ENCODE assay signal across 19 cellular contexts in genomic region chr16:49630783-49631182, GRCh38.
DNase-seq lines count a peak whose midpoint lies in the region; ATAC-seq and TF ChIP-seq lines count a peak whose summit lies in the region.
"Had no signal": no experiment of that assay in that cellular context is flagged by ENCODE, and none has a peak within 500 bp of the region (broad histone marks: within the 10 kb centered on the region; RNA-seq: fewer than 3 reads in every experiment).

No MANE protein-coding gene starts in this region.

- no peak overlapping the region for H3K4me3 ChIP-seq in BLaER1 treated with 17β-estradiol and CSF1 and Interleukin-3, amounts not matched to agents 10 nM and 100 nM
- H3K4me3 ChIP-seq in Loucy (ENCODE audit: low read length, poor library complexity, severe bottlenecking) (no peak overlapping the region), hepatocyte (no peak overlapping the region), osteoblast (ENCODE audit: insufficient read depth, low read length) (no peak overlapping the region)
- H3K4me3 ChIP-seq: A549 had no signal

- H4K20me1 ChIP-seq in BLaER1 treated with 17β-estradiol and CSF1 and Interleukin-3, amounts not matched to agents 10 nM and 100 nM, result no peaks in the 10 kb centered on the region
- H4K20me1 ChIP-seq in Loucy (ENCODE audit: insufficient read depth, low read length, poor library complexity, severe bottlenecking), result no peaks in the 10 kb centered on the region
- H4K20me1 ChIP-seq in hepatocyte (ENCODE audit: insufficient read depth, poor library complexity, severe bottlenecking), result no peaks in the 10 kb centered on the region
- H4K20me1 ChIP-seq in osteoblast (ENCODE audit: insufficient read depth, low read length), result no peaks in the 10 kb centered on the region

- H3K27ac ChIP-seq in BLaER1 treated with 17β-estradiol and CSF1 and Interleukin-3, amounts not matched to agents 10 nM and 100 nM, result peak overlapping the region in 3 of 11 experiments; percentile 58 to 65 (median 64); a peak in 3 of 22 replicates
- peak overlapping the region; percentile 48 for H3K27ac ChIP-seq in hepatocyte
- H3K27ac ChIP-seq in osteoblast (ENCODE audit: low read depth, low read length), result peak overlapping the region; percentile 76
- H3K27ac ChIP-seq: A549 had no signal

- no peak for DNase-seq in hepatocyte (ENCODE audit: low spot score)
- no peak for DNase-seq in osteoblast (ENCODE audit: insufficient read length, low spot score, missing footprints)
- no peak for DNase-seq in stimulated activated CD4-positive, alpha-beta T cell treated with anti-CD3 and anti-CD28 coated beads, Interleukin-2, amount 100 ng/mL, for 48 hours
- DNase-seq in effector CD4-positive, alpha-beta T cell, result no peak
- DNase-seq: CD8-positive, alpha-beta memory T cell; H7; Karpas-422; MM.1S; NCI-H1092; NCI-H1436 treated with DMSO at 0.1 percent for 48 hours; NCI-H2029; NCI-H345; NCI-H524 treated with DMSO at 0.1 percent for 48 hours; RPMI8226; SIG-M5 had no signal

- peak overlapping the region in 2 of 11 experiments; percentile 49 to 63; a peak in 2 of 22 replicates for H3K9ac ChIP-seq in BLaER1 treated with 17β-estradiol and CSF1 and Interleukin-3, amounts not matched to agents 10 nM and 100 nM
- peak overlapping the region; percentile 61 for H3K9ac ChIP-seq in Loucy (ENCODE audit: low read depth, low read length, poor library complexity, severe bottlenecking)

- no peak for TF ChIP-seq CTCF in Loucy (conservative IDR thresholded peaks at IDR 0.05; ENCODE audit: low read length)
- TF ChIP-seq CTCF in hepatocyte (IDR thresholded peaks at IDR 0.05; ENCODE audit: poor library complexity), result no peak
- TF ChIP-seq CTCF in osteoblast (IDR thresholded peaks at IDR 0.05; ENCODE audit: extremely low read depth, low read depth, low read length), result no peak

- ATAC-seq in SK-N-SH treated with all-trans-retinoic acid at 6 μM for 48 hours, result no peak

- H2AFZ ChIP-seq in Loucy (ENCODE audit: low read length) (0 out of 2 replicates have a peak overlapping the region, but pooled peaks have one; percentile 14), hepatocyte (no peak overlapping the region), osteoblast (ENCODE audit: low read length) (no peak overlapping the region)

- peaks cover 20 to 32% (median 26%) of the 10 kb centered on the region in 11 experiments for H3K9me3 ChIP-seq in BLaER1 treated with 17β-estradiol and CSF1 and Interleukin-3, amounts not matched to agents 10 nM and 100 nM (replicated peaks in 1 of 11)
- H3K9me3 ChIP-seq in Loucy (ENCODE audit: insufficient read depth, low read depth, low read length) (peaks cover 5% of the 10 kb centered on the region; the same call in 1 of the 2 replicates), hepatocyte (ENCODE audit: low read depth) (no peaks in the 10 kb centered on the region), osteoblast (ENCODE audit: low read depth, low read length) (peaks cover 3% of the 10 kb centered on the region)
- H3K9me3 ChIP-seq: A549 had no signal

- H3F3A ChIP-seq in Loucy (ENCODE audit: low read depth), result no peaks in the 10 kb centered on the region

- H3K36me3 ChIP-seq in BLaER1 treated with 17β-estradiol and CSF1 and Interleukin-3, amounts not matched to agents 10 nM and 100 nM, result peaks cover 5 to 37% (median 31%) of the 10 kb centered on the region in 11 experiments; a peak in 19 of 22 replicates
- H3K36me3 ChIP-seq in Loucy (ENCODE audit: insufficient read depth, low read length) (no peaks in the 10 kb centered on the region), hepatocyte (replicated peaks; ENCODE audit: insufficient read depth, low read depth) (no peaks in the 10 kb centered on the region), osteoblast (ENCODE audit: insufficient read depth, low read length) (no peaks in the 10 kb centered on the region)

- H3K4me1 ChIP-seq in BLaER1 treated with 17β-estradiol and CSF1 and Interleukin-3, amounts not matched to agents 10 nM and 100 nM, result peaks cover 0 to 59% (median 54%) of the 10 kb centered on the region in 10 experiments; a peak in 18 of 20 replicates
- H3K4me1 ChIP-seq in Loucy (ENCODE audit: insufficient read depth, low read length, poor library complexity, severe bottlenecking), result peaks cover 48% of the 10 kb centered on the region
- H3K4me1 ChIP-seq in hepatocyte (ENCODE audit: insufficient read depth), result peaks cover 7% of the 10 kb centered on the region
- peaks cover 20% of the 10 kb centered on the region for H3K4me1 ChIP-seq in osteoblast (ENCODE audit: insufficient read depth, low read length)
- H3K4me1 ChIP-seq: A549 had no signal

- WGBS in hepatocyte (ENCODE audit: low lambda C conversion rate, missing lambda C conversion rate), result 95% methylated on average over 4 of the region's 4 CpGs

- H3K79me2 ChIP-seq in Loucy (ENCODE audit: insufficient read depth, low read length) (no peaks in the 10 kb centered on the region), hepatocyte (peaks cover 3% of the 10 kb centered on the region), osteoblast (ENCODE audit: insufficient read depth, low read length) (no peaks in the 10 kb centered on the region)

- peak overlapping the region in 8 of 11 experiments; percentile 64 to 97 (median 92); a peak in 15 of 22 replicates for H3K4me2 ChIP-seq in BLaER1 treated with 17β-estradiol and CSF1 and Interleukin-3, amounts not matched to agents 10 nM and 100 nM
- H3K4me2 ChIP-seq in Loucy (ENCODE audit: low read depth, low read length, poor library complexity, severe bottlenecking) (peak overlapping the region; percentile 22), hepatocyte (no peak overlapping the region), osteoblast (ENCODE audit: insufficient read depth, low read length) (no peak overlapping the region)
- H3K4me2 ChIP-seq: A549 had no signal

- H3K9me2 ChIP-seq in Loucy (replicated peaks; ENCODE audit: low read depth, low read length) (no peaks in the 10 kb centered on the region), hepatocyte (replicated peaks; ENCODE audit: insufficient read depth) (no peaks in the 10 kb centered on the region)

- H3K27me3 ChIP-seq in BLaER1 treated with 17β-estradiol and CSF1 and Interleukin-3, amounts not matched to agents 10 nM and 100 nM, result no peaks in the 10 kb centered on the region
- H3K27me3 ChIP-seq in Loucy (ENCODE audit: insufficient read depth, low read length, poor library complexity, severe bottlenecking) (no peaks in the 10 kb centered on the region), hepatocyte (no peaks in the 10 kb centered on the region), osteoblast (ENCODE audit: insufficient read depth, low read length) (no peaks in the 10 kb centered on the region)

TF ChIP-seq in SK-N-SH treated with all-trans-retinoic acid at 6 μM for 48 hours, 23 proteins besides CTCF, POLR2A, EP300 and RAD21 (continues in another document):
- TF ChIP-seq ZNF70 (CRISPR knock-in tag; IDR thresholded peaks at IDR 0.05) (no peak), CSDC2 (CRISPR knock-in tag; IDR thresholded peaks at IDR 0.05) (no peak), BACH2 (CRISPR knock-in tag; IDR thresholded peaks at IDR 0.05; ENCODE audit: borderline replicate concordance) (no peak), ZFP30 (CRISPR knock-in tag; IDR thresholded peaks at IDR 0.05) (no peak), ZNF565 (CRISPR knock-in tag; conservative IDR thresholded peaks at IDR 0.05; ENCODE audit: low read depth) (no peak), GLIS3 (CRISPR knock-in tag; IDR thresholded peaks at IDR 0.05) (no peak), OSR1 (CRISPR knock-in tag; IDR thresholded peaks at IDR 0.05) (no peak), ZNF8 (CRISPR knock-in tag; IDR thresholded peaks at IDR 0.05) (no peak), RARB (CRISPR knock-in tag; IDR thresholded peaks at IDR 0.05) (no peak), CSRNP3 (CRISPR knock-in tag; IDR thresholded peaks at IDR 0.05) (no peak), ISL1 (CRISPR knock-in tag; IDR thresholded peaks at IDR 0.05) (no peak), TCF4 (CRISPR knock-in tag; IDR thresholded peaks at IDR 0.05; ENCODE audit: borderline replicate concordance) (no peak), ARNTL (CRISPR knock-in tag; IDR thresholded peaks at IDR 0.05; ENCODE audit: borderline replicate concordance, low read depth) (no peak), SNAI2 (CRISPR knock-in tag; IDR thresholded peaks at IDR 0.05) (no peak)
- TF ChIP-seq, protein P1, sequence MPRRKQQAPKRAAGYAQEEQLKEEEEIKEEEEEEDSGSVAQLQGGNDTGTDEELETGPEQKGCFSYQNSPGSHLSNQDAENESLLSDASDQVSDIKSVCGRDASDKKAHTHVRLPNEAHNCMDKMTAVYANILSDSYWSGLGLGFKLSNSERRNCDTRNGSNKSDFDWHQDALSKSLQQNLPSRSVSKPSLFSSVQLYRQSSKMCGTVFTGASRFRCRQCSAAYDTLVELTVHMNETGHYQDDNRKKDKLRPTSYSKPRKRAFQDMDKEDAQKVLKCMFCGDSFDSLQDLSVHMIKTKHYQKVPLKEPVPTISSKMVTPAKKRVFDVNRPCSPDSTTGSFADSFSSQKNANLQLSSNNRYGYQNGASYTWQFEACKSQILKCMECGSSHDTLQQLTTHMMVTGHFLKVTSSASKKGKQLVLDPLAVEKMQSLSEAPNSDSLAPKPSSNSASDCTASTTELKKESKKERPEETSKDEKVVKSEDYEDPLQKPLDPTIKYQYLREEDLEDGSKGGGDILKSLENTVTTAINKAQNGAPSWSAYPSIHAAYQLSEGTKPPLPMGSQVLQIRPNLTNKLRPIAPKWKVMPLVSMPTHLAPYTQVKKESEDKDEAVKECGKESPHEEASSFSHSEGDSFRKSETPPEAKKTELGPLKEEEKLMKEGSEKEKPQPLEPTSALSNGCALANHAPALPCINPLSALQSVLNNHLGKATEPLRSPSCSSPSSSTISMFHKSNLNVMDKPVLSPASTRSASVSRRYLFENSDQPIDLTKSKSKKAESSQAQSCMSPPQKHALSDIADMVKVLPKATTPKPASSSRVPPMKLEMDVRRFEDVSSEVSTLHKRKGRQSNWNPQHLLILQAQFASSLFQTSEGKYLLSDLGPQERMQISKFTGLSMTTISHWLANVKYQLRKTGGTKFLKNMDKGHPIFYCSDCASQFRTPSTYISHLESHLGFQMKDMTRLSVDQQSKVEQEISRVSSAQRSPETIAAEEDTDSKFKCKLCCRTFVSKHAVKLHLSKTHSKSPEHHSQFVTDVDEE (CRISPR knock-in tag; IDR thresholded peaks at IDR 0.05), result no peak

Comparison
In these comparisons a context has a peak if more than half of its experiments do, and no peak if none do; other contexts are left out.
1. H3K4me2 ChIP-seq: peak in BLaER1 treated with 17β-estradiol and CSF1 and Interleukin-3, amounts not matched to agents 10 nM and 100 nM (8 of 11) and Loucy (single experiment); none in hepatocyte (single experiment) and osteoblast (single experiment).